ENCODE assay signal across 14 cellular contexts in the genomic region with DNA sequence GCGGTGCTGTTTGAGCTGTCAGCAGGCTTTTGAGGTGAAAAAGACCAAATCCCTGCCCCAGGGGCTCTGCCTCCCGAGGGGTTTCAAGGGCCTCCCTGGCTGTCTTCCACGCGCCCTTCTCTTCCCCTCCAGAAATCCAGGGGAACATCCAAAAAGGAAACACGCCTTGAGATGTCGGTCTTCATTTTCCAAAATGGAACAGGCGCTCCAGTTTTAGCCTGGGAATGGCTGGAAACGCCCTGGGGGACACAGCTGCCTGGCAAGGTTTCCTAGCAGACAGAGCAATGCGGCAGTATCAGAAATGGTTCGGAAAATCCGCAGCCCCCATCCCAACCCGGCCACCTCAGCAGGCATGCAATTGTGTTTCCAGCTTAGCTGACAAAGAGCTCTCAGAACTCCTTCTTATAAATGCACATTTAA. TPM values are rescaled to one million over a fixed set of nuclear protein-coding genes. Genes with fewer than 3 reads are reported as not detected.
DNase-seq lines count a peak whose midpoint lies in the region; ATAC-seq and TF ChIP-seq lines count a peak whose summit lies in the region.
"Had no signal": no experiment of that assay in that cellular context is flagged by ENCODE, and none has a peak within 500 bp of the region (broad histone marks: within the 10 kb centered on the region; RNA-seq: fewer than 3 reads in every experiment).

No MANE protein-coding gene starts in this region.

- TF ChIP-seq CTCF in foreskin fibroblast (IDR thresholded peaks at IDR 0.05; ENCODE audit: low read depth, low read length) (no peak), mammary epithelial cell (conservative IDR thresholded peaks at IDR 0.05 in 1 of 2, IDR thresholded peaks at IDR 0.05 in 1 of 2; ENCODE audit: extremely low read depth in 1 of 2, insufficient read depth in 1 of 2, low read depth in 1 of 2, low read length in 2 of 2) (no peak)

- no peak overlapping the region for H2AFZ ChIP-seq in trophoblast cell (ENCODE audit: insufficient read depth, low read length, poor library complexity)
- no peak overlapping the region for H2AFZ ChIP-seq in mammary epithelial cell (ENCODE audit: low read depth, low read length)

- no peaks in the 10 kb centered on the region for H3K79me1 ChIP-seq in trophoblast cell (ENCODE audit: low read length)

- no peak overlapping the region for H2BK5ac ChIP-seq in trophoblast cell (ENCODE audit: low read depth, low read length, poor library complexity)

- dilution Hi-C loops in mammary epithelial cell (cut with HindIII; ENCODE audit: low sequenced_read_pairs), result no loop called here

- no CpG with 5 or more reads among the region's 12 CpGs for WGBS in trophoblast cell (ENCODE audit: extremely low coverage, insufficient coverage, insufficient read length)
- WGBS in mammary epithelial cell (ENCODE audit: low coverage, missing lambda C conversion rate), result 42% methylated on average over 12 of the region's 12 CpGs

- intact Hi-C loops in left ventricle myocardium superior (cut with micrococcal nuclease), result no loop called here
- intact Hi-C loops in mammary epithelial cell (cut with micrococcal nuclease), result no loop called here

- no peaks in the 10 kb centered on the region for H3K27me3 ChIP-seq in H7 (ENCODE audit: control insufficient read depth, insufficient read depth, low read length)
- H3K27me3 ChIP-seq in adipocyte (replicated peaks; ENCODE audit: control insufficient read depth, insufficient read depth, low read length), result peaks cover 12% of the 10 kb centered on the region
- H3K27me3 ChIP-seq in trophoblast cell (ENCODE audit: insufficient read depth, low read length), result no peaks in the 10 kb centered on the region
- H3K27me3 ChIP-seq in mammary epithelial cell (ENCODE audit: insufficient read depth, low read length), result no peaks in the 10 kb centered on the region

- ATAC-seq in left ventricle myocardium superior (peak; percentile 53), GM21786 (IDR thresholded peaks at IDR 0.05; ENCODE audit: unreplicated experiment) (no peak)
- ATAC-seq: stimulated activated naive CD8-positive, alpha-beta T cell treated with anti-CD3 and anti-CD28 coated beads, Interleukin-15, Interleukin-2, amounts not matched to agents 100 U/mL and 50 U/mL, for 24 hours had no signal

- DNase-seq in H7 (peak; percentile 72), adipocyte (ENCODE audit: low read depth) (peak; percentile 88), left ventricle myocardium superior (peak; percentile 65), trophoblast cell (peak; percentile 49 to 52), foreskin fibroblast (no peak), GOT3 (lab: John Stamatoyannopoulos, UW) (no peak), mammary epithelial cell (no peak)
- DNase-seq: activated CD4-positive, alpha-beta T cell treated with anti-CD3 and anti-CD28 coated beads, Interleukin-2, amount 50 U/mL, for 1 hour; DND-41; HCEC 1CT; NCI-H1048; stimulated activated naive CD8-positive, alpha-beta T cell treated with anti-CD3 and anti-CD28 coated beads, Interleukin-15, Interleukin-2, amounts not matched to agents 100 U/mL and 50 U/mL, for 24 hours; T-helper 9 cell had no signal

- H4K91ac ChIP-seq in trophoblast cell (ENCODE audit: low read depth, low read length), result no peak overlapping the region

- in situ Hi-C loops in mammary epithelial cell (cut with MboI; ENCODE audit: low sequenced_read_pairs in 2 of 2), result no loop called here

- CTCF ChIA-PET in mammary epithelial cell (lab: Charles Lee; ENCODE audit: low non-redundant PET), result interaction anchor here (0.6 kb wide), 1 partner anchor 196 kb away, joined by 8 read pairs; no protein-coding TSS in a partner anchor

- no peak overlapping the region for H4K8ac ChIP-seq in trophoblast cell (ENCODE audit: low read depth, low read length)

- H3K36me3 ChIP-seq in H7 (replicated peaks; ENCODE audit: control insufficient read depth, insufficient read depth, low read length), result no peaks in the 10 kb centered on the region
- H3K36me3 ChIP-seq in adipocyte (ENCODE audit: control insufficient read depth, insufficient read depth, low read length, severe bottlenecking), result no peaks in the 10 kb centered on the region
- no peaks in the 10 kb centered on the region for H3K36me3 ChIP-seq in trophoblast cell (ENCODE audit: control insufficient read depth in 1 of 2, insufficient read depth in 2 of 2, low read length in 2 of 2)
- H3K36me3 ChIP-seq in mammary epithelial cell (ENCODE audit: insufficient read depth, low read length), result no peaks in the 10 kb centered on the region

- H3K4ac ChIP-seq in trophoblast cell (ENCODE audit: low read depth, low read length), result no peak overlapping the region

- H3K9ac ChIP-seq in adipocyte (ENCODE audit: low read length) (no peak overlapping the region), trophoblast cell (ENCODE audit: low read length) (no peak overlapping the region), mammary epithelial cell (ENCODE audit: insufficient read depth, low read length) (no peak overlapping the region)

- H3K27ac ChIP-seq in trophoblast cell (ENCODE audit: low read depth, low read length), result no peak overlapping the region
- H3K27ac ChIP-seq in mammary epithelial cell (ENCODE audit: insufficient read depth, low read depth, low read length), result no peak overlapping the region

- no peak overlapping the region for H2BK120ac ChIP-seq in trophoblast cell (ENCODE audit: insufficient read depth, low read length, poor library complexity)

- H3K4me3 ChIP-seq in H7 (ENCODE audit: insufficient read depth, low read depth, low read length) (no peak overlapping the region), adipocyte (ENCODE audit: low read length) (no peak overlapping the region), trophoblast cell (ENCODE audit: low read depth, low read length) (no peak overlapping the region), foreskin fibroblast (ENCODE audit: low read depth in 1 of 2, low read length in 2 of 2) (no peak overlapping the region), mammary epithelial cell (replicated peaks in 1 of 3; ENCODE audit: insufficient read depth in 1 of 3, low read depth in 2 of 3, low read length in 3 of 3) (no peak overlapping the region)

- H3K4me2 ChIP-seq in trophoblast cell (ENCODE audit: low read length), result peak overlapping the region; percentile 16
- H3K4me2 ChIP-seq in mammary epithelial cell (ENCODE audit: insufficient read depth, low read depth, low read length), result no peak overlapping the region

- no peaks in the 10 kb centered on the region for H4K20me1 ChIP-seq in mammary epithelial cell (ENCODE audit: insufficient read depth, low read length)

- H2BK12ac ChIP-seq in trophoblast cell (ENCODE audit: low read length), result no peak overlapping the region

- H3K23ac ChIP-seq in trophoblast cell (ENCODE audit: low read length), result no peak overlapping the region

- no peak overlapping the region for H3K14ac ChIP-seq in trophoblast cell (ENCODE audit: low read length)

- no peak overlapping the region for H2AK5ac ChIP-seq in trophoblast cell (ENCODE audit: low read length)

- BruUV-seq in mammary epithelial cell (replicated peaks; lab: Mats Ljungman, UMichigan), result no TSS peak

- no peak overlapping the region for H4K12ac ChIP-seq in trophoblast cell (ENCODE audit: low read depth, low read length)

- no peaks in the 10 kb centered on the region for H3K9me3 ChIP-seq in adipocyte (ENCODE audit: control insufficient read depth, low read length)
- no peaks in the 10 kb centered on the region for H3K9me3 ChIP-seq in trophoblast cell (ENCODE audit: insufficient read depth, low read depth, low read length)
- no peaks in the 10 kb centered on the region for H3K9me3 ChIP-seq in mammary epithelial cell (replicated peaks; ENCODE audit: insufficient read depth, low read length)

- no peak overlapping the region for H3K18ac ChIP-seq in trophoblast cell (ENCODE audit: low read length)

- H3K4me1 ChIP-seq in adipocyte (ENCODE audit: control insufficient read depth, insufficient read depth, low read length) (no peaks in the 10 kb centered on the region), trophoblast cell (ENCODE audit: control insufficient read depth in 1 of 2, insufficient read depth in 2 of 2, low read length in 2 of 2) (peaks cover 2 to 3% of the 10 kb centered on the region in 2 experiments), mammary epithelial cell (ENCODE audit: insufficient read depth, low read length) (no peaks in the 10 kb centered on the region)

- H3K79me2 ChIP-seq in trophoblast cell (ENCODE audit: control insufficient read depth, insufficient read depth, low read length, poor library complexity) (no peaks in the 10 kb centered on the region), mammary epithelial cell (ENCODE audit: insufficient read depth, low read length) (no peaks in the 10 kb centered on the region)

RNA-seq across cellular contexts. Expression of gene LITAF, which starts 16.6 kb away (rescaled TPM):
- total RNA-seq in H7 (2014; rRNA removed; shearing (Covaris generic)), result 71.8 and 85.6 TPM in 2 replicates
- 70.8 TPM for total RNA-seq in left ventricle myocardium superior
- 110 and 113 TPM in 2 replicates for polyA plus RNA-seq in trophoblast cell (2013)
- total RNA-seq in mammary epithelial cell, result 100 to 1,000 TPM; 128 to 197 TPM
- polyA plus RNA-seq in mammary epithelial cell, result 180 TPM
- polyA minus RNA-seq in mammary epithelial cell, result 276 TPM

Comparison
In these comparisons a context has a peak if more than half of its experiments do, and no peak if none do; other contexts are left out.
1. DNase-seq: peak in H7 (single experiment), adipocyte (single experiment), left ventricle myocardium superior (single experiment) and trophoblast cell (2 of 2); none in foreskin fibroblast (0 of 2), GOT3 (single experiment) and mammary epithelial cell (single experiment).